Comparison of ENCODE assay signal across 26 cellular contexts in genomic region chr11:20109731-20110445, GRCh38. TPM values are rescaled to one million over a fixed set of nuclear protein-coding genes. Genes with fewer than 3 reads are reported as not detected.
DNase-seq lines count a peak whose midpoint lies in the region; ATAC-seq and TF ChIP-seq lines count a peak whose summit lies in the region.
"Had no signal": no experiment of that assay in that cellular context is flagged by ENCODE, and none has a peak within 500 bp of the region (broad histone marks: within the 10 kb centered on the region; RNA-seq: fewer than 3 reads in every experiment).

No MANE protein-coding gene starts in this region.

- WGBS in trophoblast cell (ENCODE audit: extremely low coverage, insufficient coverage, insufficient read length) = no CpG with 5 or more reads among the region's 9 CpGs

- H2BK120ac ChIP-seq in trophoblast cell (ENCODE audit: insufficient read depth, low read length, poor library complexity) = peak overlapping the region; percentile 8

- TF ChIP-seq CTCF in MCF 10A (IDR thresholded peaks at IDR 0.05; ENCODE audit: unreplicated experiment) (no peak), breast epithelium (IDR thresholded peaks at IDR 0.05) (no peak), choroid plexus epithelial cell (conservative IDR thresholded peaks at IDR 0.05; ENCODE audit: low read depth, low read length) (no peak)

- H3K27me3 Mint-ChIP-seq in MCF 10A (ENCODE audit: insufficient read depth, unreplicated experiment) = no peaks in the 10 kb centered on the region

- H3K79me1 ChIP-seq in trophoblast cell (ENCODE audit: low read length) = peaks cover 14% of the 10 kb centered on the region

- no peaks in the 10 kb centered on the region for H3K9me3 ChIP-seq in breast epithelium
- H3K9me3 ChIP-seq in trophoblast cell (ENCODE audit: insufficient read depth, low read depth, low read length) = no peaks in the 10 kb centered on the region
- no peaks in the 10 kb centered on the region for H3K9me3 ChIP-seq in MG63
- H3K9me3 ChIP-seq: left ventricle myocardium inferior had no signal

- H3K27ac Mint-ChIP-seq in MCF 10A (ENCODE audit: low read depth, unreplicated experiment) = peak overlapping the region; percentile 64

- H3K27me3 ChIP-seq in breast epithelium = no peaks in the 10 kb centered on the region
- no peaks in the 10 kb centered on the region for H3K27me3 ChIP-seq in trophoblast cell (ENCODE audit: insufficient read depth, low read length)
- no peaks in the 10 kb centered on the region for H3K27me3 ChIP-seq in MG63
- H3K27me3 ChIP-seq: dorsolateral prefrontal cortex had no signal

- H3K4me1 ChIP-seq in breast epithelium = no peaks in the 10 kb centered on the region
- peaks cover 14 to 29% of the 10 kb centered on the region in 2 experiments for H3K4me1 ChIP-seq in trophoblast cell (ENCODE audit: control insufficient read depth in 1 of 2, insufficient read depth in 2 of 2, low read length in 2 of 2)
- H3K4me1 ChIP-seq: parathyroid adenoma had no signal

- no peaks in the 10 kb centered on the region for H3K36me3 ChIP-seq in breast epithelium
- peaks cover 28 to 46% of the 10 kb centered on the region in 2 experiments for H3K36me3 ChIP-seq in trophoblast cell (ENCODE audit: control insufficient read depth in 1 of 2, insufficient read depth in 2 of 2, low read length in 2 of 2)
- H3K36me3 ChIP-seq in MG63 = peaks cover 54% of the 10 kb centered on the region

- DNase-seq in MCF 10A (ENCODE audit: unreplicated experiment) = no peak
- DNase-seq in breast epithelium (ENCODE audit: low spot score in 2 of 2) = no peak
- peak; percentile 15 for DNase-seq in choroid plexus epithelial cell (ENCODE audit: low read depth)
- DNase-seq in trophoblast cell = no peak
- DNase-seq in middle frontal gyrus (ENCODE audit: extremely low spot score, low spot score) = no peak
- DNase-seq in MG63 = no peak
- DNase-seq: activated CD4-positive, alpha-beta T cell treated with anti-CD3 and anti-CD28 coated beads, Interleukin-2, amount 50 U/mL, for 48 hours; activated CD4-positive, CD25-positive, alpha-beta regulatory T cell; activated effector memory CD4-positive, alpha-beta T cell treated with anti-CD3 and anti-CD28 coated beads, Interleukin-2, amount 50 U/mL, for 16 hours; dorsolateral prefrontal cortex; left ventricle myocardium inferior; midbrain; MM.1S; nephron progenitor cell; SW 1271 had no signal

- CTCF ChIA-PET in MCF 10A (lab: Yijun Ruan, JAX) = interaction anchor here (0.6 to 10.4 kb wide), 26 partner anchors 8 to 407 kb away, joined by 3 to 115 read pairs (median 8); no protein-coding TSS in a partner anchor

- POLR2A ChIA-PET in MCF 10A (lab: Yijun Ruan, JAX) = interaction anchor here (0.7 to 5.7 kb wide), 7 partner anchors 12 to 171 kb away, joined by 4 to 95 read pairs (median 8); no protein-coding TSS in a partner anchor

- H4K91ac ChIP-seq in trophoblast cell (ENCODE audit: low read depth, low read length) = peak overlapping the region; percentile 51

- no peak overlapping the region for H3K4me2 ChIP-seq in trophoblast cell (ENCODE audit: low read length)

- H3K23ac ChIP-seq in trophoblast cell (ENCODE audit: low read length) = no peak overlapping the region

- H3K36me3 Mint-ChIP-seq in MCF 10A (ENCODE audit: insufficient read depth, unreplicated experiment) = peaks cover 99% of the 10 kb centered on the region

- no peak overlapping the region for H3K4me3 Mint-ChIP-seq in MCF 10A (ENCODE audit: unreplicated experiment)
- H3K4me3 Mint-ChIP-seq: nephron progenitor cell had no signal

- no peak overlapping the region for H3K27ac ChIP-seq in breast epithelium
- H3K27ac ChIP-seq in trophoblast cell (ENCODE audit: low read depth, low read length) = peak overlapping the region; percentile 53
- H3K27ac ChIP-seq: HL-60, parathyroid adenoma had no signal

- no peak for TF ChIP-seq POLR2A in breast epithelium (IDR thresholded peaks at IDR 0.05)

- H3K14ac ChIP-seq in trophoblast cell (ENCODE audit: low read length) = peak overlapping the region; percentile 3

- H3K9me3 Mint-ChIP-seq in MCF 10A (ENCODE audit: unreplicated experiment) = no peaks in the 10 kb centered on the region
- H3K9me3 Mint-ChIP-seq: nephron progenitor cell had no signal

- H2AK5ac ChIP-seq in trophoblast cell (ENCODE audit: low read length) = peak overlapping the region; percentile 21

- no peak overlapping the region for H2AFZ ChIP-seq in trophoblast cell (ENCODE audit: insufficient read depth, low read length, poor library complexity)
- H2AFZ ChIP-seq: parathyroid adenoma had no signal

- H2BK5ac ChIP-seq in trophoblast cell (ENCODE audit: low read depth, low read length, poor library complexity) = peak overlapping the region; percentile 3

- H3K18ac ChIP-seq in trophoblast cell (ENCODE audit: low read length) = no peak overlapping the region

- no peak overlapping the region for H4K12ac ChIP-seq in trophoblast cell (ENCODE audit: low read depth, low read length)

- no peak for ATAC-seq in HG03571 (IDR thresholded peaks at IDR 0.05; ENCODE audit: unreplicated experiment)
- no peak for ATAC-seq in GM21515 (IDR thresholded peaks at IDR 0.05; ENCODE audit: unreplicated experiment)

- BruUV-seq in MCF 10A (replicated peaks; lab: Mats Ljungman, UMichigan) = no TSS peak

- no peak overlapping the region for H4K8ac ChIP-seq in trophoblast cell (ENCODE audit: low read depth, low read length)

- intact Hi-C loops in MCF 10A (cut with micrococcal nuclease) = loop anchor here (2.0 to 5.0 kb wide), 2 partner anchors 73 to 85 kb away; no protein-coding TSS in a partner anchor
- intact Hi-C loops in breast epithelium (cut with DNase I; ENCODE audit: low total_unique reads) = no loop called here

- peak overlapping the region; percentile 12 for H2BK12ac ChIP-seq in trophoblast cell (ENCODE audit: low read length)

- H3K4ac ChIP-seq in trophoblast cell (ENCODE audit: low read depth, low read length) = no peak overlapping the region

- no peak overlapping the region for H3K9ac ChIP-seq in trophoblast cell (ENCODE audit: low read length)
- H3K9ac ChIP-seq: parathyroid adenoma had no signal

- H3K79me2 ChIP-seq in trophoblast cell (ENCODE audit: control insufficient read depth, insufficient read depth, low read length, poor library complexity) = no peaks in the 10 kb centered on the region
- H3K79me2 ChIP-seq: parathyroid adenoma had no signal

- H3K4me1 Mint-ChIP-seq in MCF 10A (ENCODE audit: insufficient read depth, unreplicated experiment) = peaks cover 48% of the 10 kb centered on the region

- H3K4me3 ChIP-seq in breast epithelium (no peak overlapping the region), choroid plexus epithelial cell (ENCODE audit: low read depth, low read length) (no peak overlapping the region), trophoblast cell (ENCODE audit: low read depth, low read length) (no peak overlapping the region), MG63 (no peak overlapping the region)
- H3K4me3 ChIP-seq: dorsolateral prefrontal cortex, left ventricle myocardium inferior had no signal

RNA-seq across cellular contexts. Expression of gene DBX1, which starts 50.4 kb away (rescaled TPM):
- total RNA-seq in MCF 10A (2022) = not detected in 2 replicates
- total RNA-seq in breast epithelium = not detected
- polyA plus RNA-seq in trophoblast cell (2013) = not detected in 2 replicates
- total RNA-seq in MG63 (2014; rRNA removed; shearing (Covaris generic); ENCODE audit: low replicate concordance) = not detected in 2 replicates
- total RNA-seq: cardiac septum, Daoy, dorsolateral prefrontal cortex, frontal cortex, H1, left ventricle myocardium inferior, sciatic nerve had no signal
- polyA plus RNA-seq: adipose tissue, BJ, H1 had no signal
